Comparison of ENCODE assay signal across 8 cellular contexts in the genomic region with DNA sequence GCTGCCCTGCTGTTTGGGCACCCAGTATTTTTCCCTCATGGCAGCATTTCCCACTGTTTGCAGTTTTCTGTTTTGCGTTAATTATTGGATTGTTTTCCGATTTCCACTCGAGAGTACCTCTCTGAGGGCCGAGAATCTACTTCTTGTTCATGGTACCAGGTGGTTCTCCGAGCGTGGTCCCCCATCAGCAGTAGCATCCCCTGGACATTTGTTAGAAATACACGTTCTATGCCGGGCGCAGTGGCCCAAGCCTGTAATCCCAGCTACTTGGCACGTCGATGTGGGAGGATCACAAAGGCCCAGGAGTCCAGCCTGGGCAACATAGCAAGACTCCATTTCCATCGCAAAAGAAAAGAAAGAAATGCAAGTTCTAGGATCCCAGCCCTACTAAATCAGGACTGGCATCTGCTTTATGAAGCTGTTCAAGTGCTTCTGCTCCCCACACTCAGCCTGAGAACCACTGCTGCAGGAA. TPM values are rescaled to one million over a fixed set of nuclear protein-coding genes. Genes with fewer than 3 reads are reported as not detected.
DNase-seq lines count a peak whose midpoint lies in the region; ATAC-seq, FAIRE-seq and TF ChIP-seq lines count a peak whose summit lies in the region.

No MANE protein-coding gene starts in this region.

- TF ChIP-seq CTCF in keratinocyte (optimal IDR thresholded peaks at IDR 0.05 in 1 of 3, IDR thresholded peaks at IDR 0.05 in 1 of 3, conservative IDR thresholded peaks at IDR 0.05 in 1 of 3; ENCODE audit: extremely low read depth in 1 of 3, insufficient read depth in 2 of 3, low read length in 3 of 3), result no peak

- no peaks in the 10 kb centered on the region for H3K9me1 ChIP-seq in keratinocyte (ENCODE audit: control insufficient read depth, extremely low read depth, insufficient read depth, low read length)

- H3K4me2 ChIP-seq in keratinocyte (ENCODE audit: control insufficient read depth, extremely low read depth, insufficient read depth, low read depth, low read length), result peak overlapping the region; percentile 95

- no peak overlapping the region for H2AFZ ChIP-seq in keratinocyte (ENCODE audit: control insufficient read depth, low read length)

- H3K9ac ChIP-seq in keratinocyte (ENCODE audit: control insufficient read depth, extremely low read depth, insufficient read depth, low read length), result peak overlapping the region; percentile 91

- ATAC-seq in activated CD4-positive, alpha-beta T cell treated with anti-CD3 and anti-CD28 coated beads for 36 hours, result no peak
- ATAC-seq in activated naive CD8-positive, alpha-beta T cell treated with anti-CD3 and anti-CD28 coated beads, Interleukin-2, amount 10 ng/mL, durations not matched to agents 7 days and 5 days (ENCODE audit: low read depth), result no peak

- peak overlapping the region; percentile 95 for H3K4me3 Mint-ChIP-seq in activated CD4-positive, alpha-beta T cell treated with anti-CD3 and anti-CD28 coated beads for 36 hours
- H3K4me3 Mint-ChIP-seq in activated naive CD8-positive, alpha-beta T cell treated with anti-CD3 and anti-CD28 coated beads, Interleukin-2, amount 10 ng/mL, durations not matched to agents 7 days and 5 days, result peak overlapping the region; percentile 93

- H3K9me3 ChIP-seq in keratinocyte (ENCODE audit: control insufficient read depth, low read depth, low read length), result no peaks in the 10 kb centered on the region

- no peaks in the 10 kb centered on the region for H3K27me3 ChIP-seq in keratinocyte (ENCODE audit: control insufficient read depth, extremely low read depth, insufficient read depth, low read length)

- H3K27ac ChIP-seq in keratinocyte (ENCODE audit: control insufficient read depth, insufficient read depth, low read length) (peak overlapping the region; percentile 67), temporal lobe (ENCODE audit: low read depth, low read length) (peak overlapping the region; percentile 31)

- peak overlapping the region; percentile 85 for H3K27ac Mint-ChIP-seq in activated CD4-positive, alpha-beta T cell treated with anti-CD3 and anti-CD28 coated beads for 36 hours
- peak overlapping the region; percentile 89 for H3K27ac Mint-ChIP-seq in activated naive CD8-positive, alpha-beta T cell treated with anti-CD3 and anti-CD28 coated beads, Interleukin-2, amount 10 ng/mL, durations not matched to agents 7 days and 5 days

- intact Hi-C loops in activated CD4-positive, alpha-beta T cell treated with anti-CD3 and anti-CD28 coated beads for 36 hours (cut with DNase I, micrococcal nuclease), result no loop called here

- H3K4me3 ChIP-seq in keratinocyte (ENCODE audit: control insufficient read depth in 2 of 3, extremely low read depth in 1 of 3, insufficient read depth in 2 of 3, low read depth in 1 of 3, low read length in 3 of 3), result peak overlapping the region; percentile 84 to 95 (median 92)

- no peak for DNase-seq in activated CD4-positive, alpha-beta T cell treated with anti-CD3 and anti-CD28 coated beads for 36 hours
- no peak for DNase-seq in activated CD4-positive, alpha-beta T cell treated with anti-CD3 and anti-CD28 coated beads, Interleukin-2, amount 50 U/mL, for 48 hours
- no peak for DNase-seq in activated naive CD8-positive, alpha-beta T cell treated with anti-CD3 and anti-CD28 coated beads, Interleukin-2, amount 10 ng/mL, durations not matched to agents 7 days and 5 days
- no peak for DNase-seq in keratinocyte (ENCODE audit: low read depth, low spot score)
- no peak for DNase-seq in LoVo (ENCODE audit: low spot score)
- no peak for DNase-seq in HEK293T (ENCODE audit: extremely low spot score)
- no peak for DNase-seq in activated CD4-positive, alpha-beta T cell treated with anti-CD3 and anti-CD28 coated beads, Interleukin-2, amount 50 U/mL, for 4 hours

- H3K79me2 ChIP-seq in keratinocyte (ENCODE audit: control insufficient read depth, insufficient read depth, low read length), result peaks cover 56% of the 10 kb centered on the region

- H3K36me3 ChIP-seq in keratinocyte (ENCODE audit: control insufficient read depth in 2 of 2, extremely low read depth in 1 of 2, insufficient read depth in 2 of 2, low read length in 2 of 2), result peaks cover 31 to 35% of the 10 kb centered on the region in 2 experiments

- H3K4me1 ChIP-seq in keratinocyte (ENCODE audit: control insufficient read depth, extremely low read depth, insufficient read depth, low read length), result peaks cover 10% of the 10 kb centered on the region

- peaks cover 5% of the 10 kb centered on the region for H4K20me1 ChIP-seq in keratinocyte (ENCODE audit: control insufficient read depth, extremely low read depth, insufficient read depth, low read length)

- dilution Hi-C loops in keratinocyte (cut with MboI; ENCODE audit: extremely low pct_ligation_motif_present, low sequenced_read_pairs), result no loop called here

- peaks cover 21% of the 10 kb centered on the region for H3K4me1 Mint-ChIP-seq in activated CD4-positive, alpha-beta T cell treated with anti-CD3 and anti-CD28 coated beads for 36 hours
- H3K4me1 Mint-ChIP-seq in activated naive CD8-positive, alpha-beta T cell treated with anti-CD3 and anti-CD28 coated beads, Interleukin-2, amount 10 ng/mL, durations not matched to agents 7 days and 5 days, result peaks cover 16% of the 10 kb centered on the region

- POLR2A ChIA-PET in activated CD4-positive, alpha-beta T cell treated with anti-CD3 and anti-CD28 coated beads for 36 hours (lab: Charles Lee), result interaction anchor here (0.6 to 1.1 kb wide), 3 partner anchors 76 to 172 kb away, joined by 4 read pairs; no protein-coding TSS in a partner anchor
- POLR2A ChIA-PET in activated naive CD8-positive, alpha-beta T cell treated with anti-CD3 and anti-CD28 coated beads, Interleukin-2, amount 10 ng/mL, durations not matched to agents 7 days and 5 days (lab: Charles Lee), result interaction anchor here (0.9 to 1.5 kb wide), 6 partner anchors 9 to 73 kb away, joined by 3 to 4 read pairs (median 3); no protein-coding TSS in a partner anchor
- POLR2A ChIA-PET in HEK293T (lab: Yijun Ruan, JAX), result interaction anchor here (0.6 to 2.2 kb wide), 9 partner anchors 10 to 191 kb away, joined by 3 to 14 read pairs (median 3); no protein-coding TSS in a partner anchor

- CTCF ChIA-PET in activated CD4-positive, alpha-beta T cell treated with anti-CD3 and anti-CD28 coated beads for 36 hours (lab: Charles Lee), result interaction anchor here (0.6 to 1.6 kb wide), 9 partner anchors 18 to 294 kb away, joined by 3 to 7 read pairs (median 4); no protein-coding TSS in a partner anchor
- CTCF ChIA-PET in HEK293T (lab: Yijun Ruan, JAX), result interaction anchor here (0.6 to 2.8 kb wide), 5 partner anchors 18 to 279 kb away, joined by 3 to 12 read pairs (median 3); no protein-coding TSS in a partner anchor

- FAIRE-seq in keratinocyte (lab: Jason Lieb, UNC), result no peak

- H3K9me3 Mint-ChIP-seq in activated CD4-positive, alpha-beta T cell treated with anti-CD3 and anti-CD28 coated beads for 36 hours (ENCODE audit: low read depth), result no peaks in the 10 kb centered on the region
- H3K9me3 Mint-ChIP-seq in activated naive CD8-positive, alpha-beta T cell treated with anti-CD3 and anti-CD28 coated beads, Interleukin-2, amount 10 ng/mL, durations not matched to agents 7 days and 5 days, result no peaks in the 10 kb centered on the region

- no peaks in the 10 kb centered on the region for H3K27me3 Mint-ChIP-seq in activated CD4-positive, alpha-beta T cell treated with anti-CD3 and anti-CD28 coated beads for 36 hours
- no peaks in the 10 kb centered on the region for H3K27me3 Mint-ChIP-seq in activated naive CD8-positive, alpha-beta T cell treated with anti-CD3 and anti-CD28 coated beads, Interleukin-2, amount 10 ng/mL, durations not matched to agents 7 days and 5 days

- peaks cover 38% of the 10 kb centered on the region for H3K36me3 Mint-ChIP-seq in activated CD4-positive, alpha-beta T cell treated with anti-CD3 and anti-CD28 coated beads for 36 hours (ENCODE audit: low read depth)
- H3K36me3 Mint-ChIP-seq in activated naive CD8-positive, alpha-beta T cell treated with anti-CD3 and anti-CD28 coated beads, Interleukin-2, amount 10 ng/mL, durations not matched to agents 7 days and 5 days, result peaks cover 10% of the 10 kb centered on the region

TF ChIP-seq in HEK293T, 16 proteins besides CTCF, POLR2A, EP300 and RAD21 (continues in another document):
- TF ChIP-seq PKNOX1 (IDR thresholded peaks at IDR 0.05), result no peak
- TF ChIP-seq NFRKB (IDR thresholded peaks at IDR 0.05), result no peak

RNA-seq across cellular contexts. Expression of gene RRP1, which starts 0.7 kb away (rescaled TPM):
- 10 to 100 TPM; 51.7 to 53.4 TPM for total RNA-seq in activated CD4-positive, alpha-beta T cell treated with anti-CD3 and anti-CD28 coated beads for 36 hours
- 10 to 100 TPM; 28.1 to 28.6 TPM for total RNA-seq in activated naive CD8-positive, alpha-beta T cell treated with anti-CD3 and anti-CD28 coated beads, Interleukin-2, amount 10 ng/mL, durations not matched to agents 7 days and 5 days
- polyA plus RNA-seq in keratinocyte, result 14.8 to 25.3 TPM (median 25.0 TPM) in 3 replicates
- polyA plus RNA-seq in keratinocyte (2011; ENCODE audit: low read depth), result 20.2 TPM
- 11.5 and 16.2 TPM in 2 replicates for polyA plus RNA-seq in keratinocyte (2011; cell fraction: cytosol; rRNA removed)
- 52.4 and 55.3 TPM in 2 replicates for polyA plus RNA-seq in keratinocyte (2011; cell fraction: nucleus; rRNA removed)
- 24.8 and 31.4 TPM in 2 replicates for polyA plus RNA-seq in keratinocyte (2012; ENCODE audit: low replicate concordance)
- 9.0 to 31.8 TPM (median 14.4 TPM) in 3 replicates for polyA minus RNA-seq in keratinocyte
- polyA minus RNA-seq in keratinocyte (2011; cell fraction: cytosol; rRNA and poly(A)+ RNA removed), result 7.3 TPM
- polyA minus RNA-seq in keratinocyte (2011; cell fraction: nucleus; rRNA and poly(A)+ RNA removed), result 11.4 and 14.3 TPM in 2 replicates
- 12.3 TPM for total RNA-seq in temporal lobe

RNA-seq across cellular contexts. Expression of gene CSTB, which starts 14.0 kb away (rescaled TPM):
- total RNA-seq in activated CD4-positive, alpha-beta T cell treated with anti-CD3 and anti-CD28 coated beads for 36 hours, result 10 to 100 TPM; 29.9 to 30.9 TPM
- 10 to 100 TPM; 59.5 to 60.2 TPM for total RNA-seq in activated naive CD8-positive, alpha-beta T cell treated with anti-CD3 and anti-CD28 coated beads, Interleukin-2, amount 10 ng/mL, durations not matched to agents 7 days and 5 days
- 126 to 167 TPM (median 152 TPM) in 3 replicates for polyA plus RNA-seq in keratinocyte
- 168 TPM for polyA plus RNA-seq in keratinocyte (2011; ENCODE audit: low read depth)
- polyA plus RNA-seq in keratinocyte (2011; cell fraction: cytosol; rRNA removed), result 208 and 215 TPM in 2 replicates
- polyA plus RNA-seq in keratinocyte (2011; cell fraction: nucleus; rRNA removed), result 66.9 and 73.9 TPM in 2 replicates
- polyA plus RNA-seq in keratinocyte (2012; ENCODE audit: low replicate concordance), result 168 and 493 TPM in 2 replicates
- polyA minus RNA-seq in keratinocyte, result 34.1 to 136 TPM (median 81.0 TPM) in 3 replicates
- 68.9 TPM for polyA minus RNA-seq in keratinocyte (2011; cell fraction: cytosol; rRNA and poly(A)+ RNA removed)
- 14.6 and 18.0 TPM in 2 replicates for polyA minus RNA-seq in keratinocyte (2011; cell fraction: nucleus; rRNA and poly(A)+ RNA removed)
- total RNA-seq in temporal lobe, result 5.7 TPM
